Comparison of ENCODE assay signal across 19 cellular contexts in the genomic region with DNA sequence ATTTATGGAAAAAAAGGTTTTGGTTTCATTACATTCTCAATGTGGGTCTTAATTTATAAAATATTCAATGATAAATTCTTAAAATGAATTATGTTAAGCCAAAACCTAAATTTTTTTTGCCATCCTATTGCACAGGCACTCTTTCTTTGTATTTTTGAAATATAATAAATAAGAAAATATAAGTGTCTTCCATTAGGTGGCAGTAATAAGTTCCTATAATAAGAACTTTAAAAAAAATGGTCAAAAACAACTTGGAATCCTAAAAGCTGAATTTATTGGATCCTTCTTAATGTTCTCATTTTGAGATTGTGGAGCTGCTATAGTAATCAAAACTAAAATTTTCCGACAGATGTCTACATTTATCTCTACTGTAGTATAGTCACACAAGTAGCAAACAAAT. TPM values are rescaled to one million over a fixed set of nuclear protein-coding genes. Genes with fewer than 3 reads are reported as not detected.
DNase-seq lines count a peak whose midpoint lies in the region; TF ChIP-seq lines count a peak whose summit lies in the region.
"Had no signal": no experiment of that assay in that cellular context is flagged by ENCODE, and none has a peak within 500 bp of the region (broad histone marks: within the 10 kb centered on the region; RNA-seq: fewer than 3 reads in every experiment).

No MANE protein-coding gene starts in this region.

- no peak overlapping the region for H2AFZ ChIP-seq in MM.1S (ENCODE audit: low read length)

- H3K36me3 ChIP-seq in MM.1S (replicated peaks; ENCODE audit: insufficient read depth, low read length) (no peaks in the 10 kb centered on the region), spleen (no peaks in the 10 kb centered on the region)
- H3K36me3 ChIP-seq: BLaER1, SJCRH30, upper lobe of left lung had no signal

- H3K27me3 Mint-ChIP-seq in brain (no peaks in the 10 kb centered on the region), progenitor cell of endocrine pancreas (no peaks in the 10 kb centered on the region)
- H3K27me3 Mint-ChIP-seq: activated B cell treated with CpG ODN at 0.5 μM for 24 hours; activated naive CD4-positive, alpha-beta T cell treated with anti-CD3 and anti-CD28 coated beads, Interleukin-2, amount 50 U/mL, for 24 hours had no signal

- H3K4me1 Mint-ChIP-seq in brain (peaks cover 10% of the 10 kb centered on the region), progenitor cell of endocrine pancreas (ENCODE audit: low read depth) (peaks cover 3% of the 10 kb centered on the region)
- H3K4me1 Mint-ChIP-seq: activated B cell treated with CpG ODN at 0.5 μM for 24 hours; activated naive CD4-positive, alpha-beta T cell treated with anti-CD3 and anti-CD28 coated beads, Interleukin-2, amount 50 U/mL, for 24 hours had no signal

- no peaks in the 10 kb centered on the region for H4K20me1 ChIP-seq in MM.1S (ENCODE audit: insufficient read depth, low read length)
- H4K20me1 ChIP-seq: BLaER1 had no signal

- H3K27ac ChIP-seq in AG04450 (ENCODE audit: low read depth, low read length) (no peak overlapping the region), MM.1S (ENCODE audit: low read length) (no peak overlapping the region), spleen (no peak overlapping the region)
- H3K27ac ChIP-seq: BLaER1, psoas muscle, SJCRH30 had no signal

- TF ChIP-seq CTCF in AG04450 (IDR thresholded peaks at IDR 0.05; ENCODE audit: low read depth, low read length) (peak; percentile 19), MM.1S (IDR thresholded peaks at IDR 0.05; ENCODE audit: low read length) (no peak), brain (conservative IDR thresholded peaks at IDR 0.05) (peak; percentile 27 to 48), spleen (IDR thresholded peaks at IDR 0.05 in 8 of 11, conservative IDR thresholded peaks at IDR 0.05 in 3 of 11) (no peak), progenitor cell of endocrine pancreas (IDR thresholded peaks at IDR 0.05; ENCODE audit: unreplicated experiment) (no peak), lower leg skin (IDR thresholded peaks at IDR 0.05) (no peak)

- H3K4me3 ChIP-seq in AG04450 (ENCODE audit: low read depth, low read length) (no peak overlapping the region), MM.1S (ENCODE audit: low read length) (no peak overlapping the region), spleen (no peak overlapping the region), lower leg skin (ENCODE audit: low read depth, poor library complexity, severe bottlenecking) (no peak overlapping the region)
- H3K4me3 ChIP-seq: BLaER1, psoas muscle, SJCRH30 had no signal

- H3F3A ChIP-seq in MM.1S (ENCODE audit: insufficient read depth, low read length) = no peaks in the 10 kb centered on the region

- POLR2A ChIA-PET in AG04450 (lab: Yijun Ruan, JAX) = no interaction called here

- H3K27ac Mint-ChIP-seq in brain = no peak overlapping the region
- H3K27ac Mint-ChIP-seq in progenitor cell of endocrine pancreas = no peak overlapping the region
- H3K27ac Mint-ChIP-seq: activated B cell treated with CpG ODN at 0.5 μM for 24 hours; activated naive CD4-positive, alpha-beta T cell treated with anti-CD3 and anti-CD28 coated beads, Interleukin-2, amount 50 U/mL, for 24 hours had no signal

- H3K4me2 ChIP-seq in MM.1S (ENCODE audit: low read depth, low read length) = no peak overlapping the region
- H3K4me2 ChIP-seq: BLaER1 had no signal

- TF ChIP-seq POLR2A in spleen (IDR thresholded peaks at IDR 0.05) (no peak), lower leg skin (IDR thresholded peaks at IDR 0.05) (no peak)

- WGBS in spleen, 5 donors = 78 to 93% (median 91%) methylated on average over 1 of the region's 1 CpG
- WGBS in lower leg skin, 2 donors = 82 to 88% methylated on average over 1 of the region's 1 CpG

- H3K9me3 ChIP-seq in AG04450 (ENCODE audit: control insufficient read depth, insufficient read depth, low read length) (no peaks in the 10 kb centered on the region), MM.1S (replicated peaks; ENCODE audit: insufficient read depth, low read length) (no peaks in the 10 kb centered on the region), spleen (no peaks in the 10 kb centered on the region)
- H3K9me3 ChIP-seq: BLaER1, psoas muscle, SJCRH30, upper lobe of left lung had no signal

- no peaks in the 10 kb centered on the region for H3K9me2 ChIP-seq in MM.1S (replicated peaks; ENCODE audit: insufficient read depth, low read length)

- H3K36me3 Mint-ChIP-seq in brain = no peaks in the 10 kb centered on the region
- H3K36me3 Mint-ChIP-seq in progenitor cell of endocrine pancreas (ENCODE audit: insufficient read depth) = no peaks in the 10 kb centered on the region
- H3K36me3 Mint-ChIP-seq: activated naive CD4-positive, alpha-beta T cell treated with anti-CD3 and anti-CD28 coated beads, Interleukin-2, amount 50 U/mL, for 24 hours had no signal

- no peak overlapping the region for H3K9ac ChIP-seq in MM.1S (ENCODE audit: low read length)
- H3K9ac ChIP-seq: BLaER1 had no signal

- DNase-seq in AG04450 (ENCODE audit: low read depth, low spot score) = no peak
- DNase-seq in MM.1S = peak; percentile 16
- peak; percentile 2 for DNase-seq in kidney glomerular epithelial cell (lab: John Stamatoyannopoulos, UW)
- no peak for DNase-seq in spleen
- no peak for DNase-seq in progenitor cell of endocrine pancreas (ENCODE audit: low spot score, unreplicated experiment)
- no peak for DNase-seq in lower leg skin (ENCODE audit: low spot score in 2 of 2)
- no peak for DNase-seq in activated CD8-positive, alpha-beta memory T cell treated with anti-CD3 and anti-CD28 coated beads, Interleukin-2, amount 50 U/mL, for 4 hours
- DNase-seq: activated B cell treated with CpG ODN at 0.5 μM for 24 hours; activated CD8-positive, alpha-beta memory T cell treated with anti-CD3 and anti-CD28 coated beads, Interleukin-2, amount 50 U/mL, for 48 hours; midbrain; NCI-H2029; NCI-H69; psoas muscle; SJCRH30; stimulated activated CD4-positive, alpha-beta T cell treated with anti-CD3 and anti-CD28 coated beads, Interleukin-2, amount 100 ng/mL, for 24 hours; upper lobe of left lung had no signal

- intact Hi-C loops in spleen (cut with DNase I; ENCODE audit: low total_unique reads) = no loop called here
- intact Hi-C loops in lower leg skin (cut with DNase I; ENCODE audit: low total_unique reads) = no loop called here

- no peaks in the 10 kb centered on the region for H3K4me1 ChIP-seq in MM.1S (ENCODE audit: low read length)
- peaks cover 0 to 6% (median 0%) of the 10 kb centered on the region in 6 donors for H3K4me1 ChIP-seq in spleen
- H3K4me1 ChIP-seq: psoas muscle, SJCRH30, upper lobe of left lung had no signal

- CTCF ChIA-PET in AG04450 (lab: Charles Lee) = interaction anchor here (0.6 to 1.0 kb wide), 4 partner anchors 22 to 1462 kb away, joined by 3 to 4 read pairs (median 3); no protein-coding TSS in a partner anchor

- H3K27me3 ChIP-seq in AG04450 (ENCODE audit: control insufficient read depth, insufficient read depth, low read length) = no peaks in the 10 kb centered on the region
- no peaks in the 10 kb centered on the region for H3K27me3 ChIP-seq in MM.1S (replicated peaks; ENCODE audit: insufficient read depth, low read length)
- no peaks in the 10 kb centered on the region for H3K27me3 ChIP-seq in spleen (replicated peaks in 1 of 7)
- H3K27me3 ChIP-seq: BLaER1, SJCRH30, upper lobe of left lung had no signal

- H3K79me2 ChIP-seq in MM.1S (ENCODE audit: low read length) = no peaks in the 10 kb centered on the region

- no peaks in the 10 kb centered on the region for H3K9me3 Mint-ChIP-seq in brain
- H3K9me3 Mint-ChIP-seq in progenitor cell of endocrine pancreas (ENCODE audit: low read depth) = no peaks in the 10 kb centered on the region
- H3K9me3 Mint-ChIP-seq: activated B cell treated with CpG ODN at 0.5 μM for 24 hours; activated naive CD4-positive, alpha-beta T cell treated with anti-CD3 and anti-CD28 coated beads, Interleukin-2, amount 50 U/mL, for 24 hours had no signal

- H3K4me3 Mint-ChIP-seq in brain = no peak overlapping the region
- no peak overlapping the region for H3K4me3 Mint-ChIP-seq in progenitor cell of endocrine pancreas (ENCODE audit: low read depth)
- H3K4me3 Mint-ChIP-seq: activated B cell treated with CpG ODN at 0.5 μM for 24 hours; activated naive CD4-positive, alpha-beta T cell treated with anti-CD3 and anti-CD28 coated beads, Interleukin-2, amount 50 U/mL, for 24 hours had no signal

RNA-seq across cellular contexts. Expression of gene CALCRL, which starts 5.7 kb away (rescaled TPM):
- polyA plus RNA-seq in AG04450 (2011; rRNA removed) (3.1 and 4.2 TPM in 2 replicates), brain (ENCODE audit: insufficient read depth, low read depth, low replicate concordance) (2.3 TPM), spleen (1 to 10 TPM; 2.9 to 5.9 (median 3.5) TPM)
- 3.4 and 5.8 TPM in 2 replicates for polyA minus RNA-seq in AG04450 (2011; rRNA and poly(A)+ RNA removed)
- total RNA-seq in spleen (10 to 100 TPM in 6 of 7 donors, 1 to 10 TPM in 1; 9.4 to 42.7 (median 28.8) TPM), progenitor cell of endocrine pancreas (0.79 and 1.5 TPM in 2 replicates), lower leg skin (10 to 100 TPM in 3 of 4 donors, 1 to 10 TPM in 1; 9.6 to 20.1 (median 18.1) TPM)

Comparison
In these comparisons a context has a peak if more than half of its experiments do, and no peak if none do; other contexts are left out.
1. DNase-seq: peak in MM.1S (single experiment) and kidney glomerular epithelial cell (single experiment); none in AG04450 (single experiment), spleen (single experiment), progenitor cell of endocrine pancreas (single experiment), lower leg skin (0 of 2) and activated CD8-positive, alpha-beta memory T cell treated with anti-CD3 and anti-CD28 coated beads, Interleukin-2, amount 50 U/mL, for 4 hours (single experiment).
2. CTCF ChIP-seq: peak in AG04450 (single experiment) and brain (2 of 2); none in MM.1S (single experiment), spleen (0 of 11), progenitor cell of endocrine pancreas (single experiment) and lower leg skin (0 of 3).